19 cellular contexts compared by ENCODE assay signal in genomic region chrX:118352566-118352965, GRCh38. TPM values are rescaled to one million over a fixed set of nuclear protein-coding genes. Genes with fewer than 3 reads are reported as not detected.
A peak's percentile ranks its signal among the peaks of the same experiment; 100 is the strongest.
DNase-seq lines count a peak whose midpoint lies in the region; ATAC-seq, FAIRE-seq and TF ChIP-seq lines count a peak whose summit lies in the region.
"Had no signal": no experiment of that assay in that cellular context is flagged by ENCODE, and none has a peak within 500 bp of the region (broad histone marks: within the 10 kb centered on the region; RNA-seq: fewer than 3 reads in every experiment).

No MANE protein-coding gene starts in this region.

- dilution Hi-C loops in keratinocyte (cut with MboI; ENCODE audit: extremely low pct_ligation_motif_present, low sequenced_read_pairs) = no loop called here

- CTCF ChIA-PET in MCF 10A (lab: Yijun Ruan, JAX) = no interaction called here
- CTCF ChIA-PET in T-cell (lab: Charles Lee) = no interaction called here

- no peak overlapping the region for H3K27ac ChIP-seq in breast epithelium
- peak overlapping the region; percentile 42 for H3K27ac ChIP-seq in keratinocyte (ENCODE audit: control insufficient read depth, insufficient read depth, low read length)
- H3K27ac ChIP-seq: adrenal gland, BLaER1 had no signal

- no TSS peak for BruUV-seq in MCF 10A (replicated peaks; lab: Mats Ljungman, UMichigan)

- no peak for TF ChIP-seq POLR2A in breast epithelium (IDR thresholded peaks at IDR 0.05)

- H3K9me3 Mint-ChIP-seq in MCF 10A (ENCODE audit: unreplicated experiment) (no peaks in the 10 kb centered on the region), T-cell (no peaks in the 10 kb centered on the region), nephron progenitor cell (no peaks in the 10 kb centered on the region)
- H3K9me3 Mint-ChIP-seq: H9; T-helper 2 cell treated with Interferon-gamma antibody and Interleukin-4, amounts not matched to agents 5 μg/mL and 100 μg/mL, for 36 hours had no signal

- H4K20me1 ChIP-seq in keratinocyte (ENCODE audit: control insufficient read depth, extremely low read depth, insufficient read depth, low read length) = no peaks in the 10 kb centered on the region
- H4K20me1 ChIP-seq: BLaER1 had no signal

- no peaks in the 10 kb centered on the region for H3K9me1 ChIP-seq in keratinocyte (ENCODE audit: control insufficient read depth, extremely low read depth, insufficient read depth, low read length)

- H2AFZ ChIP-seq in keratinocyte (ENCODE audit: control insufficient read depth, low read length) = no peak overlapping the region

- no peak overlapping the region for H3K4me2 ChIP-seq in keratinocyte (ENCODE audit: control insufficient read depth, extremely low read depth, insufficient read depth, low read depth, low read length)
- H3K4me2 ChIP-seq: BLaER1 had no signal

- no peak for FAIRE-seq in keratinocyte (lab: Jason Lieb, UNC)

- DNase-seq in MCF 10A (ENCODE audit: unreplicated experiment) (no peak), breast epithelium (ENCODE audit: low spot score in 2 of 2) (no peak), T-cell (no peak), keratinocyte (ENCODE audit: low read depth, low spot score) (no peak), nephron progenitor cell (no peak), SW 1271 (lab: John Stamatoyannopoulos, UW) (no peak)
- DNase-seq: activated CD8-positive, alpha-beta memory T cell treated with anti-CD3 and anti-CD28 coated beads for 24 hours; activated gamma-delta T cell treated with Interleukin-2 at 50 U/mL for 16 hours; activated T-cell treated with anti-CD3 and anti-CD28 coated beads, Interleukin-2, amount 50 U/mL, for 1 hour; adrenal gland; EL; H9; mucosa of descending colon; NCI-H1092 treated with DMSO at 0.1 percent for 48 hours; NCI-H2029 had no signal

- intact Hi-C loops in MCF 10A (cut with micrococcal nuclease) (no loop called here), breast epithelium (cut with DNase I; ENCODE audit: low total_unique reads) (no loop called here)

- H3K27me3 ChIP-seq in breast epithelium (peaks cover 0 to 1% of the 10 kb centered on the region in 2 donors), keratinocyte (ENCODE audit: control insufficient read depth, extremely low read depth, insufficient read depth, low read length) (no peaks in the 10 kb centered on the region)
- H3K27me3 ChIP-seq: adrenal gland, BLaER1 had no signal

- H3K79me2 ChIP-seq in keratinocyte (ENCODE audit: control insufficient read depth, insufficient read depth, low read length) = peaks cover 78% of the 10 kb centered on the region

- ATAC-seq in T-cell (replicated peaks in 1 of 4) (peak in 3 of 4 experiments; percentile 30 to 67 (median 46)), HG02759 (IDR thresholded peaks at IDR 0.05; ENCODE audit: unreplicated experiment) (no peak), HG02870 (IDR thresholded peaks at IDR 0.05; ENCODE audit: unreplicated experiment) (no peak)
- ATAC-seq: mucosa of descending colon had no signal

- H3K36me3 Mint-ChIP-seq in MCF 10A (ENCODE audit: insufficient read depth, unreplicated experiment) (no peaks in the 10 kb centered on the region), T-cell (no peaks in the 10 kb centered on the region), nephron progenitor cell (ENCODE audit: low read depth) (no peaks in the 10 kb centered on the region)

- H3K27me3 Mint-ChIP-seq in MCF 10A (ENCODE audit: insufficient read depth, unreplicated experiment) (peaks cover 11% of the 10 kb centered on the region), T-cell (no peaks in the 10 kb centered on the region), nephron progenitor cell (ENCODE audit: low read depth, poor library complexity) (no peaks in the 10 kb centered on the region)

- H3K9me3 ChIP-seq in breast epithelium (no peaks in the 10 kb centered on the region), keratinocyte (ENCODE audit: control insufficient read depth, low read depth, low read length) (no peaks in the 10 kb centered on the region)
- H3K9me3 ChIP-seq: adrenal gland, BLaER1, mucosa of descending colon had no signal

- H3K36me3 ChIP-seq in breast epithelium (no peaks in the 10 kb centered on the region), keratinocyte (ENCODE audit: control insufficient read depth in 2 of 2, extremely low read depth in 1 of 2, insufficient read depth in 2 of 2, low read length in 2 of 2) (no peaks in the 10 kb centered on the region)
- H3K36me3 ChIP-seq: adrenal gland, BLaER1 had no signal

- H3K4me1 Mint-ChIP-seq in MCF 10A (ENCODE audit: insufficient read depth, unreplicated experiment) = peaks cover 29% of the 10 kb centered on the region
- H3K4me1 Mint-ChIP-seq in T-cell = peaks cover 52 to 71% (median 63%) of the 10 kb centered on the region in 3 donors
- peaks cover 43% of the 10 kb centered on the region for H3K4me1 Mint-ChIP-seq in nephron progenitor cell

- no peak overlapping the region for H3K9ac ChIP-seq in keratinocyte (ENCODE audit: control insufficient read depth, extremely low read depth, insufficient read depth, low read length)
- H3K9ac ChIP-seq: BLaER1 had no signal

- H3K27ac Mint-ChIP-seq in MCF 10A (ENCODE audit: low read depth, unreplicated experiment) (peak overlapping the region; percentile 47), T-cell (peak overlapping the region in 1 of 2 donors; percentile 17), nephron progenitor cell (no peak overlapping the region)
- H3K27ac Mint-ChIP-seq: T-helper 2 cell treated with Interferon-gamma antibody and Interleukin-4, amounts not matched to agents 5 μg/mL and 100 μg/mL, for 36 hours had no signal

- POLR2A ChIA-PET in MCF 10A (lab: Yijun Ruan, JAX) (no interaction called here), T-cell (lab: Charles Lee) (no interaction called here)

- H3K4me3 ChIP-seq in breast epithelium = no peak overlapping the region
- no peak overlapping the region for H3K4me3 ChIP-seq in keratinocyte (ENCODE audit: control insufficient read depth in 2 of 3, extremely low read depth in 1 of 3, insufficient read depth in 2 of 3, low read depth in 1 of 3, low read length in 3 of 3)
- H3K4me3 ChIP-seq: adrenal gland, BLaER1, mucosa of descending colon had no signal

- H3K4me1 ChIP-seq in breast epithelium (no peaks in the 10 kb centered on the region), keratinocyte (ENCODE audit: control insufficient read depth, extremely low read depth, insufficient read depth, low read length) (peaks cover 31% of the 10 kb centered on the region)

- TF ChIP-seq CTCF in MCF 10A (IDR thresholded peaks at IDR 0.05; ENCODE audit: unreplicated experiment) (no peak), breast epithelium (IDR thresholded peaks at IDR 0.05) (no peak), keratinocyte (optimal IDR thresholded peaks at IDR 0.05 in 1 of 3, IDR thresholded peaks at IDR 0.05 in 1 of 3, conservative IDR thresholded peaks at IDR 0.05 in 1 of 3; ENCODE audit: extremely low read depth in 1 of 3, insufficient read depth in 2 of 3, low read length in 3 of 3) (no peak), nephron progenitor cell (IDR thresholded peaks at IDR 0.05) (no peak)

- no peak overlapping the region for H3K4me3 Mint-ChIP-seq in MCF 10A (ENCODE audit: unreplicated experiment)
- H3K4me3 Mint-ChIP-seq in T-cell = no peak overlapping the region
- no peak overlapping the region for H3K4me3 Mint-ChIP-seq in nephron progenitor cell
- H3K4me3 Mint-ChIP-seq: H9; T-helper 2 cell treated with Interferon-gamma antibody and Interleukin-4, amounts not matched to agents 5 μg/mL and 100 μg/mL, for 36 hours had no signal

RNA-seq across cellular contexts. Expression of gene WDR44, which starts 6.7 kb away (rescaled TPM):
- total RNA-seq in MCF 10A (2022) (13.2 and 14.1 TPM in 2 replicates), breast epithelium (10 to 100 TPM; 16.8 to 23.7 (median 19.3) TPM), T-cell (10 to 100 TPM; 13.6 to 21.4 (median 19.0) TPM)
- polyA plus RNA-seq in keratinocyte = 13.2 to 22.9 TPM (median 16.1 TPM) in 3 replicates
- polyA plus RNA-seq in keratinocyte (2011; ENCODE audit: low read depth) = 12.4 TPM
- polyA plus RNA-seq in keratinocyte (2011; cell fraction: cytosol; rRNA removed) = 7.8 and 14.7 TPM in 2 replicates
- polyA plus RNA-seq in keratinocyte (2011; cell fraction: nucleus; rRNA removed) = 27.2 and 35.4 TPM in 2 replicates
- 7.2 and 11.8 TPM in 2 replicates for polyA plus RNA-seq in keratinocyte (2012; ENCODE audit: low replicate concordance)
- polyA minus RNA-seq in keratinocyte = 3.1 to 29.3 TPM (median 13.2 TPM) in 3 replicates
- 14.8 TPM for polyA minus RNA-seq in keratinocyte (2011; cell fraction: cytosol; rRNA and poly(A)+ RNA removed)
- 26.8 and 47.5 TPM in 2 replicates for polyA minus RNA-seq in keratinocyte (2011; cell fraction: nucleus; rRNA and poly(A)+ RNA removed)

Comparison
In these comparisons a context has a peak if more than half of its experiments do, and no peak if none do; other contexts are left out.
1. ATAC-seq: peak in T-cell (3 of 4); none in HG02759 (single experiment) and HG02870 (single experiment).